ENCODE assay signal across 30 cellular contexts in genomic region chr10:103013398-103013797, GRCh38.
"Had no signal": no experiment of that assay in that cellular context is flagged by ENCODE, and none has a peak within 500 bp of the region (broad histone marks: within the 10 kb centered on the region; RNA-seq: fewer than 3 reads in every experiment).

No MANE protein-coding gene starts in this region.

- DNase-seq: activated CD4-positive, alpha-beta memory T cell treated with anti-CD3 and anti-CD28 coated beads for 36 hours; activated CD4-positive, alpha-beta T cell treated with anti-CD3 and anti-CD28 coated beads, Interleukin-2, amount 10 ng/mL, durations not matched to agents 24 days and 14 days; activated CD4-positive, CD25-positive, alpha-beta regulatory T cell treated with anti-CD3 and anti-CD28 coated beads, Interleukin-2, amount 50 U/mL, for 72 hours; activated CD8-positive, alpha-beta memory T cell treated with anti-CD3 and anti-CD28 coated beads, Interleukin-2, amount 50 U/mL, for 4 hours; activated gamma-delta T cell; activated naive CD4-positive, alpha-beta T cell treated with anti-CD3 and anti-CD28 coated beads, Interleukin-2, amount 10 ng/mL, durations not matched to agents 7 days and 5 days; activated T-cell treated with anti-CD3 and anti-CD28 coated beads, Interleukin-2, amount 50 U/mL, for 1 hour; amniotic stem cell; brain microvascular endothelial cell; dorsolateral prefrontal cortex; effector memory CD8-positive, alpha-beta T cell; foreskin keratinocyte; heart left ventricle; hypothalamus; left ventricle myocardium inferior; mesendoderm; mucosa of descending colon; retina; stimulated activated CD4-positive, alpha-beta T cell treated with anti-CD3 and anti-CD28 coated beads, Interleukin-2, amount 100 ng/mL, for 24 hours; stimulated activated naive B cell treated with anti-CD40 and anti-IgM and Interleukin-4, amounts not matched to agents 10 μg/mL and 1 μg/mL and 100 μg/mL, for 72 hours; stomach; tibial artery had no signal

- H3K9me3 Mint-ChIP-seq: activated CD4-positive, alpha-beta memory T cell treated with anti-CD3 and anti-CD28 coated beads for 36 hours; activated CD4-positive, alpha-beta T cell treated with anti-CD3 and anti-CD28 coated beads, Interleukin-2, amount 10 ng/mL, durations not matched to agents 24 days and 14 days; activated naive CD4-positive, alpha-beta T cell treated with anti-CD3 and anti-CD28 coated beads, Interleukin-2, amount 10 ng/mL, durations not matched to agents 7 days and 5 days; activated T-helper 1 cell treated with anti-CD3 and anti-CD28 coated beads, Interleukin-12 subunit alpha, Interleukin-12 subunit beta, Interleukin-2, Interleukin-4 antibody, amounts not matched to agents 30 ng/mL and 10 ng/mL and 1 ng/mL, durations not matched to agents 14 hours and 24 hours and 36 hours; effector memory CD8-positive, alpha-beta T cell; natural killer cell treated with Interleukin-12 subunit alpha and Interleukin-12 subunit beta and Interleukin-15 and Interleukin-18, amount 100 ng/mL, for 72 hours; stimulated activated naive B cell treated with anti-CD40 and anti-IgM and Interleukin-4, amounts not matched to agents 10 μg/mL and 1 μg/mL and 100 μg/mL, for 72 hours had no signal

- H3K4me3 Mint-ChIP-seq: activated CD4-positive, alpha-beta memory T cell treated with anti-CD3 and anti-CD28 coated beads for 36 hours; activated CD4-positive, alpha-beta T cell treated with anti-CD3 and anti-CD28 coated beads, Interleukin-2, amount 10 ng/mL, durations not matched to agents 24 days and 14 days; activated naive CD4-positive, alpha-beta T cell treated with anti-CD3 and anti-CD28 coated beads, Interleukin-2, amount 10 ng/mL, durations not matched to agents 7 days and 5 days; activated T-helper 1 cell treated with anti-CD3 and anti-CD28 coated beads, Interleukin-12 subunit alpha, Interleukin-12 subunit beta, Interleukin-2, Interleukin-4 antibody, amounts not matched to agents 30 ng/mL and 10 ng/mL and 1 ng/mL, durations not matched to agents 14 hours and 24 hours and 36 hours; effector memory CD8-positive, alpha-beta T cell; natural killer cell treated with Interleukin-12 subunit alpha and Interleukin-12 subunit beta and Interleukin-15 and Interleukin-18, amount 100 ng/mL, for 72 hours; stimulated activated naive B cell treated with anti-CD40 and anti-IgM and Interleukin-4, amounts not matched to agents 10 μg/mL and 1 μg/mL and 100 μg/mL, for 72 hours had no signal

- H3K36me3 ChIP-seq: brain microvascular endothelial cell, heart left ventricle, left ventricle myocardium inferior, neutrophil, stomach, tibial artery had no signal

- H3K27ac ChIP-seq: brain microvascular endothelial cell, coronary artery, dorsolateral prefrontal cortex, foreskin keratinocyte, heart left ventricle, left ventricle myocardium inferior, neutrophil, stomach, tibial artery, VCaP had no signal

- H3K4me1 Mint-ChIP-seq: activated CD4-positive, alpha-beta T cell treated with anti-CD3 and anti-CD28 coated beads, Interleukin-2, amount 10 ng/mL, durations not matched to agents 24 days and 14 days; activated naive CD4-positive, alpha-beta T cell treated with anti-CD3 and anti-CD28 coated beads, Interleukin-2, amount 10 ng/mL, durations not matched to agents 7 days and 5 days had no signal

- H3K27ac Mint-ChIP-seq: activated CD4-positive, alpha-beta memory T cell treated with anti-CD3 and anti-CD28 coated beads for 36 hours; activated CD4-positive, alpha-beta T cell treated with anti-CD3 and anti-CD28 coated beads, Interleukin-2, amount 10 ng/mL, durations not matched to agents 24 days and 14 days; activated naive CD4-positive, alpha-beta T cell treated with anti-CD3 and anti-CD28 coated beads, Interleukin-2, amount 10 ng/mL, durations not matched to agents 7 days and 5 days; activated T-helper 1 cell treated with anti-CD3 and anti-CD28 coated beads, Interleukin-12 subunit alpha, Interleukin-12 subunit beta, Interleukin-2, Interleukin-4 antibody, amounts not matched to agents 30 ng/mL and 10 ng/mL and 1 ng/mL, durations not matched to agents 14 hours and 24 hours and 36 hours; effector memory CD8-positive, alpha-beta T cell; natural killer cell treated with Interleukin-12 subunit alpha and Interleukin-12 subunit beta and Interleukin-15 and Interleukin-18, amount 100 ng/mL, for 72 hours; progenitor cell of endocrine pancreas; stimulated activated naive B cell treated with anti-CD40 and anti-IgM and Interleukin-4, amounts not matched to agents 10 μg/mL and 1 μg/mL and 100 μg/mL, for 72 hours had no signal

- H3K36me3 Mint-ChIP-seq: activated CD4-positive, alpha-beta memory T cell treated with anti-CD3 and anti-CD28 coated beads for 36 hours; activated naive CD4-positive, alpha-beta T cell treated with anti-CD3 and anti-CD28 coated beads, Interleukin-2, amount 10 ng/mL, durations not matched to agents 7 days and 5 days; natural killer cell treated with Interleukin-12 subunit alpha and Interleukin-12 subunit beta and Interleukin-15 and Interleukin-18, amount 100 ng/mL, for 72 hours; stimulated activated naive B cell treated with anti-CD40 and anti-IgM and Interleukin-4, amounts not matched to agents 10 μg/mL and 1 μg/mL and 100 μg/mL, for 72 hours had no signal

- H3K27me3 ChIP-seq: brain microvascular endothelial cell, dorsolateral prefrontal cortex, heart left ventricle, neutrophil, stomach, tibial artery had no signal

- H3K4me3 ChIP-seq: coronary artery, dorsolateral prefrontal cortex, heart left ventricle, left ventricle myocardium inferior, lung, mucosa of descending colon, smooth muscle cell, stomach, tibial artery had no signal

- H3K9me3 ChIP-seq: heart left ventricle, left ventricle myocardium inferior, mucosa of descending colon, neutrophil, stomach, tibial artery had no signal

- H3K4me1 ChIP-seq: foreskin keratinocyte, heart left ventricle, left ventricle myocardium inferior, stomach had no signal

- H3K27me3 Mint-ChIP-seq: activated CD4-positive, alpha-beta memory T cell treated with anti-CD3 and anti-CD28 coated beads for 36 hours; activated CD4-positive, alpha-beta T cell treated with anti-CD3 and anti-CD28 coated beads, Interleukin-2, amount 10 ng/mL, durations not matched to agents 24 days and 14 days; activated naive CD4-positive, alpha-beta T cell treated with anti-CD3 and anti-CD28 coated beads, Interleukin-2, amount 10 ng/mL, durations not matched to agents 7 days and 5 days; effector memory CD8-positive, alpha-beta T cell; natural killer cell treated with Interleukin-12 subunit alpha and Interleukin-12 subunit beta and Interleukin-15 and Interleukin-18, amount 100 ng/mL, for 72 hours; progenitor cell of endocrine pancreas; stimulated activated naive B cell treated with anti-CD40 and anti-IgM and Interleukin-4, amounts not matched to agents 10 μg/mL and 1 μg/mL and 100 μg/mL, for 72 hours had no signal
